In the genomic region with DNA sequence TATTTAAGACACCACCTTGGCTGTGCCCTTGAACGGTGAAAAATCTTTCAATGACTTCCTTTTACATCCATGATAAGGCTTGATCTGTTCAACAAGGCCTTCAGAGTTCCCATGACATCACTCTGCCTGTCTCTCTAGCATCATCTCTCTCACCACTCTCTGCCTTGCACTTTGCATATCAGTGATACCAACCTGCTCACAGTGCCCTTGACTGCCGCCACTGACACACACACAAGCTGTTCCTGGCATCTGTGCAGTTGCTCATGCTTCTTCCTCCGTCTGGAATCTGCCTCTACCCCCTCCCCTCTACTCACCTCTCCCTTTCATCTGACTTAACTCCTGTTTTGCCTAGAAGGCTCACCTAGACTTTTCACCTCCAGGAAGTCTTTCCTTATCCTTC, we compare ENCODE assay signal across 17 cellular contexts.
"Had no signal": no experiment of that assay in that cellular context is flagged by ENCODE, and none has a peak within 500 bp of the region (broad histone marks: within the 10 kb centered on the region; RNA-seq: fewer than 3 reads in every experiment).

No MANE protein-coding gene starts in this region.

- ATAC-seq: activated CD4-positive, CD25-positive, alpha-beta regulatory T cell treated with anti-CD3 and anti-CD28 coated beads, Interleukin-2, amount 50 U/mL, for 24 hours; natural killer cell; stimulated activated naive CD8-positive, alpha-beta T cell treated with anti-CD3 and anti-CD28 coated beads, Interleukin-15, Interleukin-2, amounts not matched to agents 100 U/mL and 50 U/mL, for 24 hours; T-cell had no signal

- H3K27ac ChIP-seq: ascending aorta, breast epithelium, neutrophil, suprapubic skin had no signal

- H3K27me3 ChIP-seq: ascending aorta, breast epithelium, neutrophil, suprapubic skin had no signal

- H3K4me3 ChIP-seq: ascending aorta, breast epithelium, suprapubic skin had no signal

- H3K36me3 ChIP-seq: ascending aorta, breast epithelium, neutrophil, suprapubic skin had no signal

- H3K4me1 ChIP-seq: breast epithelium had no signal

- H3K9me3 ChIP-seq: ascending aorta, breast epithelium, neutrophil, suprapubic skin had no signal

- DNase-seq: activated naive CD4-positive, alpha-beta T cell treated with Interleukin-2 at 50 U/mL for 16 hours; erythroblast; hippocampal formation; mesenchymal stem cell; natural killer cell; posterior cingulate gyrus; small intestine; stimulated activated CD4-positive, alpha-beta T cell treated with anti-CD3 and anti-CD28 coated beads, Interleukin-4, amount 100 ng/mL, for 24 hours; stimulated activated naive CD8-positive, alpha-beta T cell treated with anti-CD3 and anti-CD28 coated beads, Interleukin-15, Interleukin-2, amounts not matched to agents 100 U/mL and 50 U/mL, for 24 hours; T-cell; T-helper 9 cell; trophoblast cell had no signal
